Comparison of ENCODE assay signal across 7 cellular contexts in genomic region chr15:72271895-72272212, GRCh38.
DNase-seq lines count a peak whose midpoint lies in the region; ATAC-seq and TF ChIP-seq lines count a peak whose summit lies in the region.

No MANE protein-coding gene starts in this region.

- no peak for TF ChIP-seq CTCF in foreskin fibroblast (IDR thresholded peaks at IDR 0.05; ENCODE audit: low read depth, low read length)

- ATAC-seq in HG02943 (IDR thresholded peaks at IDR 0.05; ENCODE audit: low read depth, unreplicated experiment) (peak; percentile 30), GM21360 (IDR thresholded peaks at IDR 0.05; ENCODE audit: unreplicated experiment) (no peak)

- peak overlapping the region; percentile 84 to 86 for H3K4me3 ChIP-seq in foreskin fibroblast (ENCODE audit: low read depth in 1 of 2, low read length in 2 of 2)

- peak; percentile 38 for DNase-seq in GM03348 (ENCODE audit: low spot score)
- peak; percentile 52 for DNase-seq in UCSD-AML1 (lab: John Stamatoyannopoulos, UW; ENCODE audit: unreplicated experiment)
- peak in 1 of 2 donors; percentile 28 for DNase-seq in foreskin fibroblast
- DNase-seq in pons (ENCODE audit: low spot score), result peak; percentile 9
- DNase-seq in SW 1271 (lab: John Stamatoyannopoulos, UW), result no peak

Comparison
In these comparisons a context has a peak if more than half of its experiments do, and no peak if none do; other contexts are left out.
1. DNase-seq: peak in GM03348 (single experiment), UCSD-AML1 (single experiment) and pons (single experiment); none in SW 1271 (0 of 2).